Comparison of ENCODE assay signal across 19 cellular contexts in the genomic region with DNA sequence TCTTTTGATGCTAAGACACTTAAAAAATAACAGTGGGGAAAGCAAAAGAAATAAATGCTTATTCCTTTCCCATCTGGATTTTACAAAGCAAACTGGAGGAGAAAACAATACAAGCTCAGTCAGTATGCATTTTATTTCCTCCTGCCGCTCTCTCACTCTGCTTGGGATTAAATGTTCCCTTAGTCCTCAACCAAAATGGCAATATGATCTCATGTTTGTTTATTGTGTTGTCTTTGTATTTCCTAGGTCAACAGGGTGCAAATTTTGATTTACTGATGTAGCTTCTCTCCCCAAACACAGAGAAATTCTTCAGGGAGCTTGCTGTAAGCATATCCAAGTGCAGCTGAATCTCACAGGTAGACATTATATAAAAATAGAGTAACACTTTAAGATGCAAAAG.
"Had no signal": no experiment of that assay in that cellular context is flagged by ENCODE, and none has a peak within 500 bp of the region (broad histone marks: within the 10 kb centered on the region; RNA-seq: fewer than 3 reads in every experiment).

No MANE protein-coding gene starts in this region.

- H3K4me1 ChIP-seq: ascending aorta, esophagus muscularis mucosa, parathyroid adenoma, right lobe of liver, stomach had no signal

- H3K27me3 ChIP-seq: ascending aorta, brain microvascular endothelial cell, esophagus muscularis mucosa, right lobe of liver, stomach had no signal

- H3K4me2 ChIP-seq: smooth muscle cell had no signal

- H3K4me3 ChIP-seq: ascending aorta, esophagus muscularis mucosa, right lobe of liver, smooth muscle cell, stomach had no signal

- H3K9me3 ChIP-seq: ascending aorta, esophagus muscularis mucosa, right lobe of liver, stomach had no signal

- H3K36me3 ChIP-seq: ascending aorta, brain microvascular endothelial cell, esophagus muscularis mucosa, right lobe of liver, stomach, WERI-Rb-1 had no signal

- H3K27ac ChIP-seq: ascending aorta, brain microvascular endothelial cell, esophagus muscularis mucosa, parathyroid adenoma, right lobe of liver, stomach, WERI-Rb-1 had no signal

- H3K9ac ChIP-seq: parathyroid adenoma had no signal

- H3K79me2 ChIP-seq: parathyroid adenoma had no signal

- H2AFZ ChIP-seq: parathyroid adenoma had no signal

- DNase-seq: activated CD4-positive, alpha-beta T cell treated with anti-CD3 and anti-CD28 coated beads for 1 hour; activated CD4-positive, alpha-beta T cell treated with anti-CD3 and anti-CD28 coated beads, Interleukin-2, amount 50 U/mL, for 1 hour; activated CD8-positive, alpha-beta T cell treated with anti-CD3 and anti-CD28 coated beads, Interleukin-2, amount 10 ng/mL, durations not matched to agents 7 days and 5 days; activated gamma-delta T cell treated with Interleukin-2 at 50 U/mL for 16 hours; activated T-cell treated with anti-CD3 and anti-CD28 coated beads, Interleukin-2, amount 50 U/mL, for 1 hour; brain microvascular endothelial cell; central memory CD4-positive, alpha-beta T cell; left cardiac atrium; mesenchymal stem cell; nucleus accumbens; right lobe of liver; stimulated activated CD4-positive, alpha-beta T cell treated with anti-CD3 and anti-CD28 coated beads, Interleukin-15, amount 100 ng/mL, for 24 hours; stomach; T-cell; WERI-Rb-1 had no signal
